Comparison of ENCODE assay signal across 1 cellular context in the genomic region with DNA sequence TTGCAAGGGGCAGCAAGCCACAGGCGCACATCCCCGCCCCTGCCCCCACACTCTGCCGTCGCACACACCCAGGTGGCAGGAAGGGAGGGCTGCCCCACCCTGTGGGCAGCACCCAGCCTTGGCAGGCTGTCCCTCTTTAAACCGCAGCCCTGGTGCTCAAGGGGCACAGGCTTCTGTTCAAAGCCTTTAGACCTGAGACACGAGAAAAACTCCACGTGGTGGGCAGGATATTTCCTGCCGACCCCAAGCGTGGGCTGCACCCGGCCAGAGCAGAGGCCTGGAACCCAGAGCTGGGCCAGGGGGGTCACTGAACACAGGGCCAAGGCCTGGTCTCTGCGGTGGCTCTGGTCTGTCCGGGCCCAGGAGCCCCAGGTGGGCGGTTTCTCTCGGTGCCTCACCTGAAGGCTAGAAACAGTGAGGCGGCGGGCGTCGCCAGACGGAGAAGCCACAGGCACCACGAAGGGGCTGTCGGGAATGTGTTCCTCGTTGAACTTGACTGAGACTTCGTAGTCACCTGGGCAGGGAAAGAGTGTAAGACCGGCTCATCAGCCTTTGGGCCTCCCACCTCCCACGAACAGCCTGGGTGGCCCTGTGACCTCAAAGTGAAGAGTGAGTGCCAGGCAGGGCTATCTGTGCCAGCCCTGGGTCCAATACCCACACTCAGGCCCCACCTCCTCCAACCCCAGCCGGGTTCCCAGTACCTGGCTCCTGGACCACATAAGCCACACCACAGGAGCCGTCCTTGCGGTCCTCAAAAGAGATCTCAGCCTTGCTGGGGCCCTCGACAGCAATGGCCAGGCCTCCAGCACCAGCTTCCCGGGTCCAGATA.
TF ChIP-seq lines count a peak whose summit lies in the region.

No MANE protein-coding gene starts in this region.

TF ChIP-seq in K562, 482 proteins besides CTCF, POLR2A, EP300 and RAD21:
- TF ChIP-seq, protein P1, sequence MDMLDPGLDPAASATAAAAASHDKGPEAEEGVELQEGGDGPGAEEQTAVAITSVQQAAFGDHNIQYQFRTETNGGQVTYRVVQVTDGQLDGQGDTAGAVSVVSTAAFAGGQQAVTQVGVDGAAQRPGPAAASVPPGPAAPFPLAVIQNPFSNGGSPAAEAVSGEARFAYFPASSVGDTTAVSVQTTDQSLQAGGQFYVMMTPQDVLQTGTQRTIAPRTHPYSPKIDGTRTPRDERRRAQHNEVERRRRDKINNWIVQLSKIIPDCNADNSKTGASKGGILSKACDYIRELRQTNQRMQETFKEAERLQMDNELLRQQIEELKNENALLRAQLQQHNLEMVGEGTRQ (CRISPR knock-in tag; IDR thresholded peaks at IDR 0.05) = no peak
- peak; percentile 52; the same call in 1 of the 2 replicates for TF ChIP-seq RBFOX2 (IDR thresholded peaks at IDR 0.05; ENCODE audit: low read depth, low read length)
- TF ChIP-seq POLR2G (IDR thresholded peaks at IDR 0.05; ENCODE audit: low read depth, low read length) = peak; percentile 60
